In the genomic region with DNA sequence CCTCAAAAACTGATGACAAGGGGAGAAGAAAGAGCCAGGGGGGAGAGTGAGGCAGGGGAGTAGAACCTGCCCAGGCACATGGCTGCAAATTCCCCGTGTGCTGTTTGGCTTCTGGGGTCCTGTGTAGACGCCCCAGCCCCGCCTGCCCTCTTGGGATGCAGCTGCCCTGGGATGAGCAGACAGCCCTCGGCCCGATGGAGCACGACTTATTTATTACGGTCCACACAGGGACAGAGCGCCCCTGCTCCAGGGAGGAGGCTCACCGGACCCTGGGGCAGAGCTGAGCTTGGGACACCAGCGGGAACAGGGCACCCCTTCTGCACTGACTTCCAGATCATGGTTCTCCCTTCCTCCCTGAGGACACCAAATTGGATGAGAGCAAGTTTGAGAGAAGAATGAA, we compare ENCODE assay signal across 15 cellular contexts. TPM values are rescaled to one million over a fixed set of nuclear protein-coding genes. Genes with fewer than 3 reads are reported as not detected.
DNase-seq lines count a peak whose midpoint lies in the region; ATAC-seq and TF ChIP-seq lines count a peak whose summit lies in the region.
"Had no signal": no experiment of that assay in that cellular context is flagged by ENCODE, and none has a peak within 500 bp of the region (broad histone marks: within the 10 kb centered on the region; RNA-seq: fewer than 3 reads in every experiment).

No MANE protein-coding gene starts in this region.

- no peak overlapping the region for H3K4me3 Mint-ChIP-seq in natural killer cell treated with Interleukin-12 subunit alpha and Interleukin-12 subunit beta and Interleukin-15 and Interleukin-18, amount 100 ng/mL, for 72 hours
- no peak overlapping the region for H3K4me3 Mint-ChIP-seq in natural killer cell
- peak overlapping the region; percentile 91 for H3K4me3 Mint-ChIP-seq in activated T-helper 17 cell treated with anti-CD3 and anti-CD28 coated beads, Interleukin-2, amount 50 U/mL, for 72 hours
- no peak overlapping the region for H3K4me3 Mint-ChIP-seq in effector memory CD8-positive, alpha-beta T cell
- H3K4me3 Mint-ChIP-seq: WTC11 had no signal

- no peak overlapping the region for H3K9ac ChIP-seq in parathyroid adenoma

- no peak for TF ChIP-seq CTCF in natural killer cell (IDR thresholded peaks at IDR 0.05)
- TF ChIP-seq CTCF in parathyroid adenoma (IDR thresholded peaks at IDR 0.05) = no peak

- H3K36me3 ChIP-seq in parathyroid adenoma (ENCODE audit: control insufficient read depth, insufficient read depth, low read length) = no peaks in the 10 kb centered on the region
- H3K36me3 ChIP-seq: left lung had no signal

- no peak for DNase-seq in natural killer cell treated with Interleukin-12 subunit alpha and Interleukin-12 subunit beta and Interleukin-15 and Interleukin-18, amount 100 ng/mL, for 72 hours (ENCODE audit: low spot score)
- no peak for DNase-seq in natural killer cell
- DNase-seq in NCI-H82 (lab: John Stamatoyannopoulos, UW) = no peak
- no peak for DNase-seq in effector memory CD8-positive, alpha-beta T cell
- DNase-seq in stimulated activated CD4-positive, alpha-beta T cell treated with anti-CD3 and anti-CD28 coated beads, Interleukin-4, amount 100 ng/mL, for 24 hours = no peak
- DNase-seq: naive thymus-derived CD8-positive, alpha-beta T cell; NCI-H1092 treated with DMSO at 0.1 percent for 48 hours; stimulated activated CD4-positive, alpha-beta T cell treated with anti-CD3 and anti-CD28 coated beads, Interleukin-4, amount 100 ng/mL, for 1 hour; SW 1271 had no signal

- no peaks in the 10 kb centered on the region for H3K9me3 ChIP-seq in parathyroid adenoma (ENCODE audit: control insufficient read depth, low read length)
- H3K9me3 ChIP-seq: left lung had no signal

- H3K9me3 Mint-ChIP-seq in natural killer cell treated with Interleukin-12 subunit alpha and Interleukin-12 subunit beta and Interleukin-15 and Interleukin-18, amount 100 ng/mL, for 72 hours = peaks cover 4% of the 10 kb centered on the region
- no peaks in the 10 kb centered on the region for H3K9me3 Mint-ChIP-seq in natural killer cell
- no peaks in the 10 kb centered on the region for H3K9me3 Mint-ChIP-seq in activated T-helper 17 cell treated with anti-CD3 and anti-CD28 coated beads, Interleukin-2, amount 50 U/mL, for 72 hours
- peaks cover 0 to 4% of the 10 kb centered on the region in 2 donors for H3K9me3 Mint-ChIP-seq in effector memory CD8-positive, alpha-beta T cell
- H3K9me3 Mint-ChIP-seq: naive thymus-derived CD8-positive, alpha-beta T cell had no signal

- H3K79me2 ChIP-seq in parathyroid adenoma = peaks cover 13% of the 10 kb centered on the region

- no peak for ATAC-seq in natural killer cell treated with Interleukin-12 subunit alpha and Interleukin-12 subunit beta and Interleukin-15 and Interleukin-18, amount 100 ng/mL, for 72 hours
- ATAC-seq in natural killer cell = no peak
- no peak for ATAC-seq in activated T-helper 17 cell treated with anti-CD3 and anti-CD28 coated beads, Interleukin-2, amount 50 U/mL, for 72 hours (replicated peaks)
- ATAC-seq in HG02852 (IDR thresholded peaks at IDR 0.05; ENCODE audit: unreplicated experiment) = no peak
- no peak for ATAC-seq in effector memory CD8-positive, alpha-beta T cell (replicated peaks)
- ATAC-seq: left lung; naive thymus-derived CD8-positive, alpha-beta T cell; right cardiac atrium; WTC11 had no signal

- H3K4me2 ChIP-seq in parathyroid adenoma (ENCODE audit: low read length) = no peak overlapping the region

- H2AFZ ChIP-seq in parathyroid adenoma = no peak overlapping the region

- H3K27me3 ChIP-seq in parathyroid adenoma (ENCODE audit: control insufficient read depth, insufficient read depth, low read length) = no peaks in the 10 kb centered on the region

- H3K4me3 ChIP-seq in parathyroid adenoma (ENCODE audit: low read depth, low read length) = no peak overlapping the region
- H3K4me3 ChIP-seq: left lung had no signal

- peaks cover 53% of the 10 kb centered on the region for H3K4me1 ChIP-seq in parathyroid adenoma

- H3K36me3 Mint-ChIP-seq in natural killer cell treated with Interleukin-12 subunit alpha and Interleukin-12 subunit beta and Interleukin-15 and Interleukin-18, amount 100 ng/mL, for 72 hours = peaks cover 13% of the 10 kb centered on the region
- no peaks in the 10 kb centered on the region for H3K36me3 Mint-ChIP-seq in natural killer cell
- H3K36me3 Mint-ChIP-seq in activated T-helper 17 cell treated with anti-CD3 and anti-CD28 coated beads, Interleukin-2, amount 50 U/mL, for 72 hours (ENCODE audit: low read depth) = peaks cover 89% of the 10 kb centered on the region
- no peaks in the 10 kb centered on the region for H3K36me3 Mint-ChIP-seq in effector memory CD8-positive, alpha-beta T cell (ENCODE audit: insufficient read depth)

- intact Hi-C loops in natural killer cell (cut with micrococcal nuclease) = no loop called here

- peaks cover 0 to 6% of the 10 kb centered on the region in 2 donors for H3K27me3 Mint-ChIP-seq in natural killer cell treated with Interleukin-12 subunit alpha and Interleukin-12 subunit beta and Interleukin-15 and Interleukin-18, amount 100 ng/mL, for 72 hours
- H3K27me3 Mint-ChIP-seq in natural killer cell (ENCODE audit: low read depth in 2 of 2) = peaks cover 19 to 46% of the 10 kb centered on the region in 2 donors
- no peaks in the 10 kb centered on the region for H3K27me3 Mint-ChIP-seq in activated T-helper 17 cell treated with anti-CD3 and anti-CD28 coated beads, Interleukin-2, amount 50 U/mL, for 72 hours
- peaks cover 17 to 19% of the 10 kb centered on the region in 2 donors for H3K27me3 Mint-ChIP-seq in effector memory CD8-positive, alpha-beta T cell

- H3K27ac ChIP-seq in parathyroid adenoma = peak overlapping the region; percentile 98

- peak overlapping the region; percentile 28 to 31 for H3K27ac Mint-ChIP-seq in natural killer cell treated with Interleukin-12 subunit alpha and Interleukin-12 subunit beta and Interleukin-15 and Interleukin-18, amount 100 ng/mL, for 72 hours
- no peak overlapping the region for H3K27ac Mint-ChIP-seq in natural killer cell
- peak overlapping the region; percentile 96 for H3K27ac Mint-ChIP-seq in activated T-helper 17 cell treated with anti-CD3 and anti-CD28 coated beads, Interleukin-2, amount 50 U/mL, for 72 hours
- no peak overlapping the region for H3K27ac Mint-ChIP-seq in effector memory CD8-positive, alpha-beta T cell

- H3K4me1 Mint-ChIP-seq in natural killer cell treated with Interleukin-12 subunit alpha and Interleukin-12 subunit beta and Interleukin-15 and Interleukin-18, amount 100 ng/mL, for 72 hours (ENCODE audit: low read depth in 2 of 2) = peaks cover 52 to 65% of the 10 kb centered on the region in 2 donors
- H3K4me1 Mint-ChIP-seq in natural killer cell = peaks cover 0 to 18% of the 10 kb centered on the region in 2 donors
- H3K4me1 Mint-ChIP-seq in activated T-helper 17 cell treated with anti-CD3 and anti-CD28 coated beads, Interleukin-2, amount 50 U/mL, for 72 hours = peaks cover 60% of the 10 kb centered on the region
- peaks cover 16 to 31% of the 10 kb centered on the region in 2 donors for H3K4me1 Mint-ChIP-seq in effector memory CD8-positive, alpha-beta T cell (ENCODE audit: low read depth in 2 of 2)

RNA-seq across cellular contexts. Expression of gene LDHD, which starts 9.1 kb away (rescaled TPM):
- 1 to 10 TPM in 1 of 2 donors, under 1 TPM in 1; 0.19 to 1.1 TPM for total RNA-seq in natural killer cell treated with Interleukin-12 subunit alpha and Interleukin-12 subunit beta and Interleukin-15 and Interleukin-18, amount 100 ng/mL, for 72 hours
- total RNA-seq in natural killer cell = 1 to 10 TPM in 1 of 3 donors, under 1 TPM in 1, not detected in 1; 0.12 to 1.3 TPM
- total RNA-seq in activated T-helper 17 cell treated with anti-CD3 and anti-CD28 coated beads, Interleukin-2, amount 50 U/mL, for 72 hours = under 1 TPM; 0.11 to 0.48 TPM
- total RNA-seq: naive thymus-derived CD8-positive, alpha-beta T cell had no signal

RNA-seq across cellular contexts. Expression of gene ZFP1, which starts 40.8 kb away (rescaled TPM):
- total RNA-seq in natural killer cell treated with Interleukin-12 subunit alpha and Interleukin-12 subunit beta and Interleukin-15 and Interleukin-18, amount 100 ng/mL, for 72 hours = 10 to 100 TPM; 11.2 to 16.7 TPM
- total RNA-seq in natural killer cell = 10 to 100 TPM in 2 of 3 donors, 1 to 10 TPM in 1; 9.0 to 16.2 (median 14.9) TPM
- total RNA-seq in activated T-helper 17 cell treated with anti-CD3 and anti-CD28 coated beads, Interleukin-2, amount 50 U/mL, for 72 hours = 10 to 100 TPM; 16.9 to 19.0 TPM

Comparison
In these comparisons a context has a peak if more than half of its experiments do, and no peak if none do; other contexts are left out.
1. H3K27ac Mint-ChIP-seq: peak in natural killer cell treated with Interleukin-12 subunit alpha and Interleukin-12 subunit beta and Interleukin-15 and Interleukin-18, amount 100 ng/mL, for 72 hours (2 of 2) and activated T-helper 17 cell treated with anti-CD3 and anti-CD28 coated beads, Interleukin-2, amount 50 U/mL, for 72 hours (single experiment); none in natural killer cell (0 of 2) and effector memory CD8-positive, alpha-beta T cell (0 of 2).